Comparison of ENCODE assay signal across 22 cellular contexts in genomic region chr6:33551538-33551937, GRCh38.
"Had no signal": no experiment of that assay in that cellular context is flagged by ENCODE, and none has a peak within 500 bp of the region (broad histone marks: within the 10 kb centered on the region; RNA-seq: fewer than 3 reads in every experiment).

No MANE protein-coding gene starts in this region.

- H3K27ac ChIP-seq: HL-60, SJCRH30 had no signal

- H3K4me3 ChIP-seq: SJCRH30 had no signal

- FAIRE-seq: HTR-8/SVneo, RCC 7860 had no signal

- DNase-seq: KBM-7, MV-4-11, NCI-H1048, NCI-H1105, NCI-H1417, NCI-H1436 treated with DMSO at 0.1 percent for 48 hours, NCI-H1694, NCI-H187 treated with DMSO at 0.1 percent for 48 hours, NCI-H2029 treated with DMSO at 0.1 percent for 48 hours, NCI-H345, NCI-H446 treated with DMSO at 0.1 percent for 48 hours, NCI-H510A treated with DMSO at 0.1 percent for 48 hours, NCI-H526 treated with DMSO at 0.1 percent for 48 hours, NCI-H748 treated with DMSO at 0.1 percent for 48 hours, RPMI8226, SHP77 treated with DMSO at 0.1 percent for 48 hours had no signal

- H3K27me3 ChIP-seq: SJCRH30 had no signal

- H3K9me3 ChIP-seq: SJCRH30 had no signal

- ATAC-seq: Right ventricle myocardium inferior, SK-N-SH treated with all-trans-retinoic acid at 6 μM for 48 hours had no signal

- H3K4me1 ChIP-seq: SJCRH30 had no signal

- H3K36me3 ChIP-seq: SJCRH30 had no signal
